20 cellular contexts compared by ENCODE assay signal in genomic region chr3:8845641-8846040, GRCh38.
A peak's percentile ranks its signal among the peaks of the same experiment; 100 is the strongest.
DNase-seq lines count a peak whose midpoint lies in the region; ATAC-seq and TF ChIP-seq lines count a peak whose summit lies in the region.
"Had no signal": no experiment of that assay in that cellular context is flagged by ENCODE, and none has a peak within 500 bp of the region (broad histone marks: within the 10 kb centered on the region; RNA-seq: fewer than 3 reads in every experiment).

No MANE protein-coding gene starts in this region.

- H2BK120ac ChIP-seq in trophoblast cell (ENCODE audit: insufficient read depth, low read length, poor library complexity): peak overlapping the region; percentile 56

- H3K4me1 ChIP-seq in trophoblast cell (ENCODE audit: control insufficient read depth in 1 of 2, insufficient read depth in 2 of 2, low read length in 2 of 2): peaks cover 13 to 22% of the 10 kb centered on the region in 2 experiments
- no peaks in the 10 kb centered on the region for H3K4me1 ChIP-seq in effector memory CD4-positive, alpha-beta T cell (ENCODE audit: control insufficient read depth, insufficient read depth, low read length, poor library complexity, severe bottlenecking)
- H3K4me1 ChIP-seq: upper lobe of right lung had no signal

- no peaks in the 10 kb centered on the region for H3K27me3 Mint-ChIP-seq in stimulated activated naive B cell treated with anti-CD40 and anti-IgM and Interleukin-4, amounts not matched to agents 10 μg/mL and 1 μg/mL and 100 μg/mL, for 72 hours
- H3K27me3 Mint-ChIP-seq: activated CD4-positive, alpha-beta memory T cell treated with anti-CD3 and anti-CD28 coated beads for 36 hours; CD4-positive, alpha-beta memory T cell had no signal

- no peak overlapping the region for H3K27ac ChIP-seq in trophoblast cell (ENCODE audit: low read depth, low read length)
- no peak overlapping the region for H3K27ac ChIP-seq in effector memory CD4-positive, alpha-beta T cell (ENCODE audit: insufficient read depth, low read length, poor library complexity, severe bottlenecking)
- H3K27ac ChIP-seq: upper lobe of right lung had no signal

- H4K91ac ChIP-seq in trophoblast cell (ENCODE audit: low read depth, low read length): no peak overlapping the region

- TF ChIP-seq CTCF in epithelial cell of esophagus (IDR thresholded peaks at IDR 0.05; ENCODE audit: insufficient read depth, low read depth, low read length, missing control alignments): no peak

- no peak overlapping the region for H2AFZ ChIP-seq in trophoblast cell (ENCODE audit: insufficient read depth, low read length, poor library complexity)

- H3K9me3 Mint-ChIP-seq in stimulated activated naive B cell treated with anti-CD40 and anti-IgM and Interleukin-4, amounts not matched to agents 10 μg/mL and 1 μg/mL and 100 μg/mL, for 72 hours: peaks cover 0 to 2% of the 10 kb centered on the region in 2 donors
- H3K9me3 Mint-ChIP-seq: activated CD4-positive, alpha-beta memory T cell treated with anti-CD3 and anti-CD28 coated beads for 36 hours; CD4-positive, alpha-beta memory T cell; natural killer cell had no signal

- H4K8ac ChIP-seq in trophoblast cell (ENCODE audit: low read depth, low read length): peak overlapping the region; percentile 14

- H3K18ac ChIP-seq in trophoblast cell (ENCODE audit: low read length): no peak overlapping the region

- H2AK5ac ChIP-seq in trophoblast cell (ENCODE audit: low read length): no peak overlapping the region

- H3K27me3 ChIP-seq in trophoblast cell (ENCODE audit: insufficient read depth, low read length): no peaks in the 10 kb centered on the region
- H3K27me3 ChIP-seq in effector memory CD4-positive, alpha-beta T cell (replicated peaks; ENCODE audit: control insufficient read depth, insufficient read depth, low read length, poor library complexity, severe bottlenecking): no peaks in the 10 kb centered on the region
- H3K27me3 ChIP-seq: upper lobe of right lung had no signal

- H3K4me2 ChIP-seq in trophoblast cell (ENCODE audit: low read length): no peak overlapping the region

- H3K23ac ChIP-seq in trophoblast cell (ENCODE audit: low read length): no peak overlapping the region

- H3K14ac ChIP-seq in trophoblast cell (ENCODE audit: low read length): no peak overlapping the region

- no peak overlapping the region for H2BK12ac ChIP-seq in trophoblast cell (ENCODE audit: low read length)

- peaks cover 0 to 3% of the 10 kb centered on the region in 2 donors for H3K36me3 Mint-ChIP-seq in stimulated activated naive B cell treated with anti-CD40 and anti-IgM and Interleukin-4, amounts not matched to agents 10 μg/mL and 1 μg/mL and 100 μg/mL, for 72 hours
- H3K36me3 Mint-ChIP-seq: activated CD4-positive, alpha-beta memory T cell treated with anti-CD3 and anti-CD28 coated beads for 36 hours; CD4-positive, alpha-beta memory T cell; natural killer cell had no signal

- no peaks in the 10 kb centered on the region for H3K79me2 ChIP-seq in trophoblast cell (ENCODE audit: control insufficient read depth, insufficient read depth, low read length, poor library complexity)

- no peaks in the 10 kb centered on the region for H3K9me3 ChIP-seq in trophoblast cell (ENCODE audit: insufficient read depth, low read depth, low read length)
- H3K9me3 ChIP-seq in effector memory CD4-positive, alpha-beta T cell (ENCODE audit: control insufficient read depth, low read length): no peaks in the 10 kb centered on the region
- H3K9me3 ChIP-seq: upper lobe of right lung had no signal

- H3K4me3 Mint-ChIP-seq in stimulated activated naive B cell treated with anti-CD40 and anti-IgM and Interleukin-4, amounts not matched to agents 10 μg/mL and 1 μg/mL and 100 μg/mL, for 72 hours: no peak overlapping the region
- H3K4me3 Mint-ChIP-seq: activated CD4-positive, alpha-beta memory T cell treated with anti-CD3 and anti-CD28 coated beads for 36 hours; CD4-positive, alpha-beta memory T cell; natural killer cell had no signal

- no peak overlapping the region for H4K12ac ChIP-seq in trophoblast cell (ENCODE audit: low read depth, low read length)

- no peak overlapping the region for H2BK5ac ChIP-seq in trophoblast cell (ENCODE audit: low read depth, low read length, poor library complexity)

- H3K9ac ChIP-seq in trophoblast cell (ENCODE audit: low read length): no peak overlapping the region

- no peak overlapping the region for H3K4ac ChIP-seq in trophoblast cell (ENCODE audit: low read depth, low read length)

- H3K4me3 ChIP-seq in epithelial cell of esophagus (ENCODE audit: low read length) (no peak overlapping the region), trophoblast cell (ENCODE audit: low read depth, low read length) (no peak overlapping the region)
- no peak overlapping the region for H3K4me3 ChIP-seq in effector memory CD4-positive, alpha-beta T cell (ENCODE audit: insufficient read depth, low read depth, low read length, poor library complexity, severe bottlenecking)
- H3K4me3 ChIP-seq: upper lobe of right lung had no signal

- no peaks in the 10 kb centered on the region for H3K36me3 ChIP-seq in trophoblast cell (ENCODE audit: control insufficient read depth in 1 of 2, insufficient read depth in 2 of 2, low read length in 2 of 2)
- no peaks in the 10 kb centered on the region for H3K36me3 ChIP-seq in effector memory CD4-positive, alpha-beta T cell (ENCODE audit: control insufficient read depth, insufficient read depth, low read length)
- H3K36me3 ChIP-seq: upper lobe of right lung had no signal

- peaks cover 8% of the 10 kb centered on the region for H3K79me1 ChIP-seq in trophoblast cell (ENCODE audit: low read length)

- no peak overlapping the region for H3K27ac Mint-ChIP-seq in stimulated activated naive B cell treated with anti-CD40 and anti-IgM and Interleukin-4, amounts not matched to agents 10 μg/mL and 1 μg/mL and 100 μg/mL, for 72 hours
- H3K27ac Mint-ChIP-seq: activated CD4-positive, alpha-beta memory T cell treated with anti-CD3 and anti-CD28 coated beads for 36 hours; CD4-positive, alpha-beta memory T cell; natural killer cell had no signal

- no peak for ATAC-seq in stimulated activated naive B cell treated with anti-CD40 and anti-IgM and Interleukin-4, amounts not matched to agents 10 μg/mL and 1 μg/mL and 100 μg/mL, for 72 hours (replicated peaks)
- no peak for ATAC-seq in GM19324 (IDR thresholded peaks at IDR 0.05; ENCODE audit: low FRiP score, unreplicated experiment)
- ATAC-seq: natural killer cell, upper lobe of right lung had no signal

- DNase-seq in GM03348 (ENCODE audit: low spot score) (peak; percentile 63), RKO (ENCODE audit: low spot score) (peak; percentile 54), epithelial cell of esophagus (ENCODE audit: low read depth) (peak; percentile 70), trophoblast cell (peak; percentile 38 to 75), NCI-H2081 treated with DMSO at 0.1 percent for 48 hours (lab: John Stamatoyannopoulos, UW) (no peak)
- no peak for DNase-seq in effector memory CD4-positive, alpha-beta T cell
- DNase-seq in stimulated activated naive B cell treated with anti-CD40 and anti-IgM and Interleukin-4, amounts not matched to agents 10 μg/mL and 1 μg/mL and 100 μg/mL, for 72 hours: no peak
- DNase-seq: activated CD4-positive, alpha-beta memory T cell treated with anti-CD3 and anti-CD28 coated beads for 36 hours; CD4-positive, alpha-beta memory T cell; effector CD4-positive, alpha-beta T cell; KG1; natural killer cell; NCI-H1694; NCI-H510A; retina; RPMI8226; stimulated activated CD4-positive, alpha-beta T cell treated with anti-CD3 and anti-CD28 coated beads, Interleukin-2, amount 100 ng/mL, for 24 hours; T-helper 9 cell; upper lobe of right lung had no signal

- WGBS in trophoblast cell (ENCODE audit: extremely low coverage, insufficient coverage, insufficient read length): no CpG with 5 or more reads among the region's 1 CpG

- no peaks in the 10 kb centered on the region for H3K4me1 Mint-ChIP-seq in stimulated activated naive B cell treated with anti-CD40 and anti-IgM and Interleukin-4, amounts not matched to agents 10 μg/mL and 1 μg/mL and 100 μg/mL, for 72 hours
- H3K4me1 Mint-ChIP-seq: CD4-positive, alpha-beta memory T cell; natural killer cell had no signal

Comparison
In these comparisons a context has a peak if more than half of its experiments do, and no peak if none do; other contexts are left out.
1. DNase-seq: peak in GM03348 (single experiment), RKO (single experiment), epithelial cell of esophagus (single experiment) and trophoblast cell (2 of 2); none in effector memory CD4-positive, alpha-beta T cell (0 of 3), stimulated activated naive B cell treated with anti-CD40 and anti-IgM and Interleukin-4, amounts not matched to agents 10 μg/mL and 1 μg/mL and 100 μg/mL, for 72 hours (single experiment) and NCI-H2081 treated with DMSO at 0.1 percent for 48 hours (single experiment).